9 cellular contexts compared by ENCODE assay signal in the genomic region with DNA sequence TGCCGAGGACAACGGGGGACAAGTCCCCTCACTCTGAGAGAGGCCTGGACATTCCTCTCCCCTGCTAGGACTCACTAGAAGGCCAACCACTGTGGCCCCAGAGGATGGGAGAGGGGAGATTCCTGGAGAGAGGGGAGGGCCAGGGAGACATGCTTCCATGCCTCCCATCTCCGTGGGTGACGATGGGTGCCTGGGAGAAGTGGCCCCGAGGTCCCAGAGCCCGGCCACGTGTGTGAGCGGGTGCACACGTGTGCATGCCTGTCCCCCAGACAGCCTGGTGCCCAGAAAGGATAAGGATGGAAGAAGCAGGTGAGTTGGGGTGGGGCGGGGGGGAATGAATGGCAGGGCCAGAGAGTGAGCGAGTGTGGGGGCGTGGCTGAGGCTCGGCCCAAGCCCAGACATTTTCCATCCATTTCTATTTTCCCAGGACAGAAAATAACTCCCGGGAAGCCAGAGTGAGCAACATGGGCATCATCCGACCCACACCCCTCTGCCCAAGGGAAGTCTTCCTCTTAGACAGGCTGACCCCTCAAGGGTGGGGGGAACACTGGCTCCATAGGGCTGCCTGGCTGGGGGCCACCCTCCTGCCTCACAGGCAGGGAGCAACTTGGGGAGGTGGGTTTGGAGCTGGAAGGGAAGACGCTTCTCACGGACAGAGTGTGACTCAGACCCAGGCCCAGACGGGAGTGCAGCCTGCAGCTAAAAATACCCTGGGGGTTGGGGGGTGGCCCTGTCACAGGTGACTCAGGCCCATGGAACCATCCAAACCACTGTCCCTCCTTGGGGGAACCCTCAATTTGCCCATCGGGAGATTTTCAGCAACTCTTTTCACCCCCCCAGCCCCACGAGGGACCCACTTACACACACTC. TPM values are rescaled to one million over a fixed set of nuclear protein-coding genes. Genes with fewer than 3 reads are reported as not detected.
"Had no signal": no experiment of that assay in that cellular context is flagged by ENCODE, and none has a peak within 500 bp of the region (broad histone marks: within the 10 kb centered on the region; RNA-seq: fewer than 3 reads in every experiment).

No MANE protein-coding gene starts in this region.

RNA-seq across cellular contexts. Expression of a gene that starts 29.3 kb away (rescaled TPM):
- total RNA-seq: activated CD4-positive, alpha-beta T cell treated with anti-CD3 and anti-CD28 coated beads, Interleukin-2, amount 10 ng/mL, durations not matched to agents 24 days and 14 days; bronchial epithelial cell; dermis blood vessel endothelial cell; frontal cortex; naive thymus-derived CD8-positive, alpha-beta T cell; temporal lobe; ureter had no signal
- polyA plus RNA-seq: fibroblast of lung, small intestine had no signal
